Comparison of ENCODE assay signal across 9 cellular contexts in the genomic region with DNA sequence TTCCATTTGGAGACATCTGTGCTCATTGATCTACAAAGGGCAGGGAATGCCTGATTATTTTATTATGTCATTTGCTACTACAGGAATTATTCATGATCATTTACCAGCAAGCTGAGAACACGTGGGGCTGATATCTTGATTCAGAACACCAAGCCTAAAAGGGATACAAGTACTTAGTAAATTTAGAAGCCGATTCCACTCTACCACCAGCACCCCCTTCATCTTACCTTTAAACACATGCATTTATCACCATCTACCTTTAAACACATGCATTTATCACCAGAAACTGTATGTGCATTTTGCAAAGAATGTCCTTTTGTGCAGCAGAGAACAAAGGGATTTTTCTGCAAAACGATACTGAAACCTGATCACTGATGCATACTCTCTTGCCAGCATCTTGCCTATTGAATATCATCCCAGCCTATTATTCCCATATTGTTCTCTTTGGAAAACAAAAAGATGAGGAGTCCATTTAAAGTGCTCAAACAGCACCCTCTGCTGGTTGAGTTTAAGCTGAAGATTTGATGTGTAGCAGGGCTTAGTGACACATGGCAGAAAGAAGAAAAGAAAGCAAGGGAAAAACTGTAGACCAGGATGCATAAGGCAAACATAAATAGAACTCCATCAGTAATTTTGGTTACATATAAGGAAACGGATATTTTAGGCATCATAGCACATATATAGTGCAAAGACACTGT.
DNase-seq lines count a peak whose midpoint lies in the region; ATAC-seq, FAIRE-seq and TF ChIP-seq lines count a peak whose summit lies in the region.
"Had no signal": no experiment of that assay in that cellular context is flagged by ENCODE, and none has a peak within 500 bp of the region (broad histone marks: within the 10 kb centered on the region; RNA-seq: fewer than 3 reads in every experiment).

No MANE protein-coding gene starts in this region.

- peak; percentile 64 for TF ChIP-seq RAD21 in HepG2 (CRISPR knock-in tag; IDR thresholded peaks at IDR 0.05)

- H3K4me3 ChIP-seq in CD8-positive, alpha-beta memory T cell (ENCODE audit: low read length) = no peak overlapping the region
- H3K4me3 ChIP-seq in HepG2 (replicated peaks in 1 of 3; ENCODE audit: insufficient read depth in 1 of 3, low read depth in 2 of 3, low read length in 3 of 3) (no peak overlapping the region), suprapubic skin (no peak overlapping the region)

- in situ Hi-C loops in HepG2 (cut with HindIII; ENCODE audit: extremely low pct_ligation_motif_present, low pct_unique_long_range_greater_than_20kb) = loop anchor here (10.0 kb wide), 1 partner anchor 755 kb away; no protein-coding TSS in a partner anchor

- TF ChIP-seq POLR2A in HepG2 (IDR thresholded peaks at IDR 0.05; ENCODE audit: insufficient read depth in 1 of 2, low read depth in 2 of 2, low read length in 2 of 2) = no peak
- TF ChIP-seq POLR2A in suprapubic skin (IDR thresholded peaks at IDR 0.05) = no peak

- CTCF ChIA-PET in CD8-positive, alpha-beta memory T cell (lab: Charles Lee) = interaction anchor here (0.7 to 4.5 kb wide), 21 partner anchors 12 to 1188 kb away, joined by 3 to 33 read pairs (median 4); a partner anchor contains a TSS
- CTCF ChIA-PET in HepG2 (lab: Yijun Ruan, JAX; ENCODE audit: low intra/inter-chr PET ratio, low total read pairs) = interaction anchor here (1.2 to 2.0 kb wide), 2 partner anchors 758 to 1188 kb away, joined by 6 to 21 read pairs; no protein-coding TSS in a partner anchor

- no TSS peak for BruUV-seq in HepG2 (replicated peaks; lab: Mats Ljungman, UMichigan)

- peaks cover 0 to 9% (median 6%) of the 10 kb centered on the region in 3 donors for H3K4me1 Mint-ChIP-seq in CD8-positive, alpha-beta memory T cell

- POLR2A ChIA-PET in CD8-positive, alpha-beta memory T cell (lab: Charles Lee) = interaction anchor here (0.6 to 2.7 kb wide), 2 partner anchors 425 to 429 kb away, joined by 3 to 23 read pairs; a partner anchor contains a TSS
- POLR2A ChIA-PET in HepG2 (lab: Yijun Ruan, JAX) = no interaction called here

- 3% methylated on average over 4 of the region's 4 CpGs for WGBS in HepG2 (ENCODE audit: low lambda C conversion rate)
- WGBS in suprapubic skin = 11% methylated on average over 4 of the region's 4 CpGs

- no peak overlapping the region for H3K4me3 Mint-ChIP-seq in CD8-positive, alpha-beta memory T cell
- H3K4me3 Mint-ChIP-seq: dendritic cell treated with granulocyte-macrophage colony-stimulating factor and Interleukin-4, amounts not matched to agents 40 ng/mL and 50 ng/mL, for 4 days had no signal

- no peaks in the 10 kb centered on the region for H3K9me3 ChIP-seq in CD8-positive, alpha-beta memory T cell (ENCODE audit: low read length)
- H3K9me3 ChIP-seq in HepG2 (ENCODE audit: low read length) (no peaks in the 10 kb centered on the region), suprapubic skin (no peaks in the 10 kb centered on the region)

- H3K27ac ChIP-seq in CD8-positive, alpha-beta memory T cell (ENCODE audit: low read depth, low read length) = no peak overlapping the region
- H3K27ac ChIP-seq in HepG2 (ENCODE audit: extremely low read length, insufficient read depth, low read length) = no peak overlapping the region
- no peak overlapping the region for H3K27ac ChIP-seq in suprapubic skin

- H3K79me2 ChIP-seq in HepG2 (ENCODE audit: insufficient read depth, low read length) = no peaks in the 10 kb centered on the region

- H3K4me2 ChIP-seq in HepG2 (ENCODE audit: low read depth, low read length) = no peak overlapping the region

- peak in 4 of 5 donors; percentile 35 to 72 (median 66) for DNase-seq in CD8-positive, alpha-beta memory T cell
- DNase-seq in NCI-H1930 (lab: John Stamatoyannopoulos, UW) (peak; percentile 59 to 74), T follicular helper cell (ENCODE audit: low read depth) (peak; percentile 20), dermis blood vessel endothelial cell (peak; percentile 92), HepG2 (ENCODE audit: low spot score) (peak; percentile 67), suprapubic skin (ENCODE audit: low spot score in 2 of 2) (no peak)

- no peaks in the 10 kb centered on the region for H3K27me3 ChIP-seq in CD8-positive, alpha-beta memory T cell (ENCODE audit: insufficient read depth, low read length, poor library complexity, severe bottlenecking)
- H3K27me3 ChIP-seq in HepG2 (ENCODE audit: control insufficient read depth in 1 of 2, insufficient read depth in 2 of 2, low read length in 2 of 2) (no peaks in the 10 kb centered on the region), suprapubic skin (no peaks in the 10 kb centered on the region)

- H3K36me3 ChIP-seq in CD8-positive, alpha-beta memory T cell (ENCODE audit: insufficient read depth, low read length) = no peaks in the 10 kb centered on the region
- no peaks in the 10 kb centered on the region for H3K36me3 ChIP-seq in HepG2 (replicated peaks in 1 of 2; ENCODE audit: control insufficient read depth in 1 of 2, insufficient read depth in 2 of 2, low read length in 2 of 2)
- H3K36me3 ChIP-seq in suprapubic skin = no peaks in the 10 kb centered on the region

- TF ChIP-seq EP300 in HepG2 (IDR thresholded peaks at IDR 0.05; ENCODE audit: low read depth in 2 of 2, low read length in 2 of 2) = no peak
- TF ChIP-seq EP300 in HepG2 (CRISPR knock-in tag; IDR thresholded peaks at IDR 0.05; ENCODE audit: borderline replicate concordance) = no peak
- no peak for TF ChIP-seq EP300 in suprapubic skin (IDR thresholded peaks at IDR 0.05)

- TF ChIP-seq CTCF in HepG2 (CRISPR knock-in tag; IDR thresholded peaks at IDR 0.05) = peak; percentile 79
- TF ChIP-seq CTCF in suprapubic skin (IDR thresholded peaks at IDR 0.05) = peak; percentile 61 to 86

- no peak overlapping the region for H2AFZ ChIP-seq in HepG2 (ENCODE audit: low read length)

- H3K4me1 ChIP-seq in CD8-positive, alpha-beta memory T cell (ENCODE audit: insufficient read depth, low read length) = peaks cover 22% of the 10 kb centered on the region
- peaks cover 8% of the 10 kb centered on the region for H3K4me1 ChIP-seq in HepG2 (ENCODE audit: insufficient read depth, low read length)
- peaks cover 17% of the 10 kb centered on the region for H3K4me1 ChIP-seq in suprapubic skin

- H3K9me3 Mint-ChIP-seq in CD8-positive, alpha-beta memory T cell = peaks cover 0 to 12% (median 4%) of the 10 kb centered on the region in 5 donors
- H3K9me3 Mint-ChIP-seq: dendritic cell treated with granulocyte-macrophage colony-stimulating factor and Interleukin-4, amounts not matched to agents 40 ng/mL and 50 ng/mL, for 4 days had no signal

- H3K27me3 Mint-ChIP-seq in CD8-positive, alpha-beta memory T cell = no peaks in the 10 kb centered on the region
- H3K27me3 Mint-ChIP-seq: dendritic cell treated with granulocyte-macrophage colony-stimulating factor and Interleukin-4, amounts not matched to agents 40 ng/mL and 50 ng/mL, for 4 days had no signal

- FAIRE-seq in HepG2 (lab: Jason Lieb, UNC) = peak; percentile 63

- no peak overlapping the region for H3K9ac ChIP-seq in HepG2 (ENCODE audit: insufficient read depth, low read depth, low read length)

- peaks cover 2 to 10% (median 6%) of the 10 kb centered on the region in 3 donors for H3K36me3 Mint-ChIP-seq in CD8-positive, alpha-beta memory T cell

- intact Hi-C loops in HepG2 (cut with micrococcal nuclease; ENCODE audit: unreplicated experiment) = loop anchor here (1.0 to 5.0 kb wide), 6 partner anchors 81 to 991 kb away; no protein-coding TSS in a partner anchor

- no peaks in the 10 kb centered on the region for H4K20me1 ChIP-seq in HepG2 (ENCODE audit: insufficient read depth, low read length)

- no peak overlapping the region for H3K27ac Mint-ChIP-seq in CD8-positive, alpha-beta memory T cell
- H3K27ac Mint-ChIP-seq: dendritic cell treated with granulocyte-macrophage colony-stimulating factor and Interleukin-4, amounts not matched to agents 40 ng/mL and 50 ng/mL, for 4 days had no signal

- ATAC-seq in GM18870 (IDR thresholded peaks at IDR 0.05; ENCODE audit: unreplicated experiment) (peak; percentile 85), HG03060 (IDR thresholded peaks at IDR 0.05; ENCODE audit: low read depth, unreplicated experiment) (peak; percentile 59), HepG2 (peak; percentile 78)

TF ChIP-seq in HepG2, 621 proteins besides CTCF, POLR2A, EP300 and RAD21:
- TF ChIP-seq ZNF451 (CRISPR knock-in tag; IDR thresholded peaks at IDR 0.05) = no peak
- TF ChIP-seq KLF16 (CRISPR knock-in tag; IDR thresholded peaks at IDR 0.05) = peak in 1 of 2 experiments; percentile 31; a peak in 1 of 4 replicates
- no peak for TF ChIP-seq ZNF230 (CRISPR knock-in tag; IDR thresholded peaks at IDR 0.05)
- TF ChIP-seq HNRNPL (IDR thresholded peaks at IDR 0.05; ENCODE audit: low read depth, low read length) = no peak
- TF ChIP-seq ZBTB20 (CRISPR knock-in tag; IDR thresholded peaks at IDR 0.05; ENCODE audit: borderline replicate concordance, low read depth) = no peak
- TF ChIP-seq ZNF549 (CRISPR knock-in tag; IDR thresholded peaks at IDR 0.05) = no peak
- TF ChIP-seq SMC3 (IDR thresholded peaks at IDR 0.05; ENCODE audit: low read length) = peak; percentile 87
- TF ChIP-seq TCF7 (IDR thresholded peaks at IDR 0.05; ENCODE audit: low read depth) = no peak
- no peak for TF ChIP-seq FOXM1 (CRISPR knock-in tag; IDR thresholded peaks at IDR 0.05)
- no peak for TF ChIP-seq ZNF839 (CRISPR knock-in tag; IDR thresholded peaks at IDR 0.05; ENCODE audit: borderline replicate concordance)
- TF ChIP-seq NFYB (CRISPR knock-in tag; IDR thresholded peaks at IDR 0.05) = no peak
- TF ChIP-seq JDP2 (CRISPR knock-in tag; IDR thresholded peaks at IDR 0.05; ENCODE audit: borderline replicate concordance) = no peak
- TF ChIP-seq STAG1 (CRISPR knock-in tag; IDR thresholded peaks at IDR 0.05) = peak; percentile 88
- no peak for TF ChIP-seq IRF2 (CRISPR knock-in tag; IDR thresholded peaks at IDR 0.05)
- TF ChIP-seq WIZ (CRISPR knock-in tag; IDR thresholded peaks at IDR 0.05) = no peak
- TF ChIP-seq ZNF644 (CRISPR knock-in tag; IDR thresholded peaks at IDR 0.05; ENCODE audit: low read depth) = no peak
- TF ChIP-seq, protein P1, sequence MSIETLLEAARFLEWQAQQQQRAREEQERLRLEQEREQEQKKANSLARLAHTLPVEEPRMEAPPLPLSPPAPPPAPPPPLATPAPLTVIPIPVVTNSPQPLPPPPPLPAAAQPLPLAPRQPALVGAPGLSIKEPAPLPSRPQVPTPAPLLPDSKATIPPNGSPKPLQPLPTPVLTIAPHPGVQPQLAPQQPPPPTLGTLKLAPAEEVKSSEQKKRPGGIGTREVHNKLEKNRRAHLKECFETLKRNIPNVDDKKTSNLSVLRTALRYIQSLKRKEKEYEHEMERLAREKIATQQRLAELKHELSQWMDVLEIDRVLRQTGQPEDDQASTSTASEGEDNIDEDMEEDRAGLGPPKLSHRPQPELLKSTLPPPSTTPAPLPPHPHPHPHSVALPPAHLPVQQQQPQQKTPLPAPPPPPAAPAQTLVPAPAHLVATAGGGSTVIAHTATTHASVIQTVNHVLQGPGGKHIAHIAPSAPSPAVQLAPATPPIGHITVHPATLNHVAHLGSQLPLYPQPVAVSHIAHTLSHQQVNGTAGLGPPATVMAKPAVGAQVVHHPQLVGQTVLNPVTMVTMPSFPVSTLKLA (IDR thresholded peaks at IDR 0.05) = 0 out of 2 replicates have a peak, but pooled peaks have one; percentile 33

Comparison
In these comparisons a context has a peak if more than half of its experiments do, and no peak if none do; other contexts are left out.
1. DNase-seq: peak in CD8-positive, alpha-beta memory T cell (4 of 5), NCI-H1930 (2 of 2), T follicular helper cell (single experiment), dermis blood vessel endothelial cell (single experiment) and HepG2 (single experiment); none in suprapubic skin (0 of 2).
2. Peak in every context shown above with its lines, with median percentiles within 50 percentile points of each other: ATAC-seq.